In genomic region chr4:56414135-56414675, GRCh38 we compare ENCODE assay signal across 19 cellular contexts. TPM values are rescaled to one million over a fixed set of nuclear protein-coding genes. Genes with fewer than 3 reads are reported as not detected.
A peak's percentile ranks its signal among the peaks of the same experiment; 100 is the strongest.
DNase-seq lines count a peak whose midpoint lies in the region; ATAC-seq and TF ChIP-seq lines count a peak whose summit lies in the region.
"Had no signal": no experiment of that assay in that cellular context is flagged by ENCODE, and none has a peak within 500 bp of the region (broad histone marks: within the 10 kb centered on the region; RNA-seq: fewer than 3 reads in every experiment).

No MANE protein-coding gene starts in this region.

- H3K36me3 Mint-ChIP-seq in nephron progenitor cell (ENCODE audit: low read depth): no peaks in the 10 kb centered on the region

- no peaks in the 10 kb centered on the region for H3K27me3 Mint-ChIP-seq in nephron progenitor cell (ENCODE audit: low read depth, poor library complexity)

- H3K4me3 Mint-ChIP-seq in nephron progenitor cell: no peak overlapping the region
- H3K4me3 Mint-ChIP-seq: neural crest cell had no signal

- no TSS peak for BruUV-seq in Panc1 (replicated peaks; lab: Mats Ljungman, UMichigan)

- POLR2A ChIA-PET in Panc1 (lab: Charles Lee): no interaction called here

- no peaks in the 10 kb centered on the region for H3K36me3 ChIP-seq in Panc1 (ENCODE audit: control insufficient read depth, insufficient read depth, low read length)
- H3K36me3 ChIP-seq: SJCRH30 had no signal

- peak overlapping the region in 1 of 2 experiments; percentile 18; a peak in 1 of 4 replicates for H3K4me3 ChIP-seq in Panc1 (ENCODE audit: low read depth in 2 of 2, low read length in 2 of 2)
- H3K4me3 ChIP-seq: SJCRH30 had no signal

- in situ Hi-C loops in Panc1 (cut with HindIII; ENCODE audit: low pct_unique_long_range_greater_than_20kb, low sequenced_read_pairs): no loop called here

- peaks cover 35% of the 10 kb centered on the region for H3K4me1 Mint-ChIP-seq in nephron progenitor cell

- intact Hi-C loops in Panc1 (cut with micrococcal nuclease; ENCODE audit: unreplicated experiment): no loop called here

- no peaks in the 10 kb centered on the region for H3K9me3 Mint-ChIP-seq in nephron progenitor cell
- H3K9me3 Mint-ChIP-seq: neural crest cell had no signal

- H3K4me1 ChIP-seq in Panc1 (ENCODE audit: control insufficient read depth, insufficient read depth, low read length): peaks cover 9% of the 10 kb centered on the region

- no peaks in the 10 kb centered on the region for H3K9me3 ChIP-seq in Panc1 (ENCODE audit: control insufficient read depth, insufficient read depth, low read depth, low read length)
- H3K9me3 ChIP-seq: SJCRH30 had no signal

- H3K27me3 ChIP-seq in Panc1 (ENCODE audit: control insufficient read depth, insufficient read depth, low read length): no peaks in the 10 kb centered on the region
- H3K27me3 ChIP-seq: SJCRH30 had no signal

- peak overlapping the region; percentile 70 for H3K27ac Mint-ChIP-seq in nephron progenitor cell

- peak; percentile 40 for DNase-seq in EH (ENCODE audit: low read depth)
- DNase-seq in Panc1 (ENCODE audit: low read depth, low spot score): no peak
- DNase-seq in fibroblast of gingiva (ENCODE audit: low read depth): peak; percentile 29
- no peak for DNase-seq in nephron progenitor cell
- no peak for DNase-seq in stimulated activated CD4-positive, alpha-beta T cell treated with anti-CD3 and anti-CD28 coated beads, Interleukin-4, amount 100 ng/mL, for 4 hours
- DNase-seq in NCI-H226: no peak
- no peak for DNase-seq in NCI-H146 treated with DMSO at 0.1 percent for 48 hours (lab: John Stamatoyannopoulos, UW; ENCODE audit: unreplicated experiment)
- DNase-seq: activated CD4-positive, alpha-beta T cell treated with anti-CD3 and anti-CD28 coated beads for 1 hour; activated gamma-delta T cell; DND-41; glutamatergic neuron; NCI-H1092 treated with DMSO at 0.1 percent for 48 hours; NCI-H2107; NCI-H526; SJCRH30; stimulated activated naive CD4-positive, alpha-beta T cell treated with Interleukin-2 at 50 U/mL for 16 hours; T-helper 9 cell had no signal

- ATAC-seq in Panc1 (no peak), GM21367 (IDR thresholded peaks at IDR 0.05; ENCODE audit: unreplicated experiment) (no peak)

- CTCF ChIA-PET in Panc1 (lab: Charles Lee): no interaction called here

- H3K27ac ChIP-seq in Panc1 (ENCODE audit: low read length): peak overlapping the region; percentile 36; the same call in 1 of the 2 replicates
- H3K27ac ChIP-seq: SJCRH30 had no signal

- TF ChIP-seq CTCF in Panc1 (IDR thresholded peaks at IDR 0.05) (no peak), nephron progenitor cell (IDR thresholded peaks at IDR 0.05) (no peak)

RNA-seq across cellular contexts. Expression of gene PPAT, which starts 21.2 kb away (rescaled TPM):
- 38.3 TPM for total RNA-seq in Panc1 (2021; ENCODE audit: unreplicated experiment)
- polyA plus RNA-seq in Panc1 (2012; ENCODE audit: insufficient read length): 27.2 TPM

RNA-seq across cellular contexts. Expression of gene PAICS, which starts 21.9 kb away (rescaled TPM):
- 135 TPM for total RNA-seq in Panc1 (2021; ENCODE audit: unreplicated experiment)
- polyA plus RNA-seq in Panc1 (2012; ENCODE audit: insufficient read length): 48.6 TPM

RNA-seq across cellular contexts. Expression of gene AASDH, which starts 26.9 kb away (rescaled TPM):
- 5.4 TPM for total RNA-seq in Panc1 (2021; ENCODE audit: unreplicated experiment)
- 2.4 TPM for polyA plus RNA-seq in Panc1 (2012; ENCODE audit: insufficient read length)

RNA-seq across cellular contexts. Expression of gene SRP72, which starts 53.2 kb away (rescaled TPM):
- total RNA-seq in Panc1 (2021; ENCODE audit: unreplicated experiment): 82.4 TPM
- 47.3 TPM for polyA plus RNA-seq in Panc1 (2012; ENCODE audit: insufficient read length)

Comparison
In these comparisons a context has a peak if more than half of its experiments do, and no peak if none do; other contexts are left out.
1. DNase-seq: peak in EH (single experiment) and fibroblast of gingiva (single experiment); none in Panc1 (single experiment), nephron progenitor cell (single experiment), stimulated activated CD4-positive, alpha-beta T cell treated with anti-CD3 and anti-CD28 coated beads, Interleukin-4, amount 100 ng/mL, for 4 hours (0 of 2), NCI-H226 (single experiment) and NCI-H146 treated with DMSO at 0.1 percent for 48 hours (single experiment).